In the genomic region with DNA sequence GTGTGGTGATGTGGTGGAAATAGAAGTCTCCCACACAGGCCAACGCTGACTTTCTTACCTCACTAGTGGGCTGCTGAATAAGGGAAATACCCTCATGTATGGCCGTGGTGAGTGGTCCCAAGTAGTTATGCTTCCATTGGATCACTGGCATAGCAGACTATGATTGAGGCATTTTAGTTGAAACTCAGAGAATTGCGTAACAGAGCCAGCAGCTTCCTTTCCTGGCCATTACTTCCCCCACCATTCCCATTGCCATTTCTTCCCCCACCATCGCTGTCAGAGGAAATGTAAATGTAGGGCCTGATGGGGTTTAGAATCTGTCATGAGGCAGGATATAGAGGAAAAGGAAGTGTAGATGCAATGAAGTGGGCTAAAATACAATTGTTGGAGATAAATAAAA, we compare ENCODE assay signal across 22 cellular contexts.
A peak's percentile ranks its signal among the peaks of the same experiment; 100 is the strongest.
DNase-seq lines count a peak whose midpoint lies in the region; ATAC-seq, FAIRE-seq and TF ChIP-seq lines count a peak whose summit lies in the region.
"Had no signal": no experiment of that assay in that cellular context is flagged by ENCODE, and none has a peak within 500 bp of the region (broad histone marks: within the 10 kb centered on the region; RNA-seq: fewer than 3 reads in every experiment).

No MANE protein-coding gene starts in this region.

- no peaks in the 10 kb centered on the region for H3K9me1 ChIP-seq in IMR-90 (ENCODE audit: insufficient read depth, low read length)

- dilution Hi-C loops in IMR-90 (cut with HindIII; ENCODE audit: low sequenced_read_pairs, unreplicated experiment) = no loop called here

- ATAC-seq in IMR-90 (ENCODE audit: low read depth) = no peak
- ATAC-seq: CD8-positive, alpha-beta T cell; GM12878 had no signal

- H3K9ac ChIP-seq in BLaER1 treated with 17β-estradiol and CSF1 and Interleukin-3, amounts not matched to agents 10 nM and 100 nM = no peak overlapping the region
- no peak overlapping the region for H3K9ac ChIP-seq in IMR-90 (ENCODE audit: low read depth, low read length)
- H3K9ac ChIP-seq in H1 (replicated peaks in 1 of 4; ENCODE audit: extremely low read depth in 1 of 4, low read depth in 3 of 4, low read length in 3 of 4) = no peak overlapping the region
- H3K9ac ChIP-seq: BLaER1 had no signal

- H4K20me1 ChIP-seq in BLaER1 treated with 17β-estradiol and CSF1 and Interleukin-3, amounts not matched to agents 10 nM and 100 nM = no peaks in the 10 kb centered on the region
- H4K20me1 ChIP-seq in IMR-90 (ENCODE audit: insufficient read depth, low read length) (no peaks in the 10 kb centered on the region), H1 (replicated peaks in 1 of 2; ENCODE audit: control insufficient read depth in 1 of 2, insufficient read depth in 2 of 2, low read length in 2 of 2) (no peaks in the 10 kb centered on the region)
- H4K20me1 ChIP-seq: BLaER1 had no signal

- H3K27ac ChIP-seq in BLaER1 treated with 17β-estradiol and CSF1 and Interleukin-3, amounts not matched to agents 10 nM and 100 nM = no peak overlapping the region
- H3K27ac ChIP-seq in IMR-90 (ENCODE audit: insufficient read depth, low read length) (no peak overlapping the region), H1 (ENCODE audit: low read depth, low read length) (no peak overlapping the region)
- H3K27ac ChIP-seq: BLaER1, C4-2B had no signal

- H4K8ac ChIP-seq in IMR-90 (ENCODE audit: low read depth in 2 of 2, low read length in 2 of 2) (no peak overlapping the region), H1 (ENCODE audit: extremely low read depth, insufficient read depth, low read length) (no peak overlapping the region)

- H2AK5ac ChIP-seq in IMR-90 (ENCODE audit: low read depth, low read length) (no peak overlapping the region), H1 (ENCODE audit: low read depth, low read length) (no peak overlapping the region)

- intact Hi-C loops in IMR-90 (cut with micrococcal nuclease) = no loop called here

- no TSS peak for BruUV-seq in IMR-90 (replicated peaks; lab: Mats Ljungman, UMichigan)

- no CpG with 5 or more reads among the region's 4 CpGs for WGBS in IMR-90 (ENCODE audit: extremely low coverage in 2 of 2, insufficient read length in 1 of 2), 2 experiments
- WGBS in H1 (ENCODE audit: extremely low coverage in 1 of 2, insufficient coverage in 1 of 2, insufficient read length in 1 of 2, insufficient replicate concordance in 2 of 2, low coverage in 1 of 2, low lambda C conversion rate in 2 of 2, missing lambda C conversion rate in 1 of 2), 2 experiments = 91% methylated on average over 4 of the region's 4 CpGs; no CpG with 5 or more reads in 1 of the 2 experiments

- POLR2A ChIA-PET in IMR-90 (lab: Charles Lee; ENCODE audit: unreplicated experiment) = no interaction called here
- POLR2A ChIA-PET in H1 (lab: Charles Lee; ENCODE audit: partially characterized antibody) = no interaction called here

- CTCF ChIA-PET in IMR-90 (lab: Yijun Ruan, JAX) = no interaction called here
- CTCF ChIA-PET in H1 (lab: Charles Lee; ENCODE audit: partially characterized antibody) = no interaction called here

- DNase-seq in SKM-1 treated with dmso at 0.1 percent for 144 hours (lab: John Stamatoyannopoulos, UW; ENCODE audit: unreplicated experiment) (peak; percentile 2), SKM-1 (lab: John Stamatoyannopoulos, UW; ENCODE audit: unreplicated experiment) (no peak), IMR-90 (no peak), H1 (ENCODE audit: low read depth in 1 of 2, low spot score in 2 of 2) (no peak), kidney glomerular epithelial cell (lab: John Stamatoyannopoulos, UW) (no peak)
- no peak for DNase-seq in activated T-cell treated with anti-CD3 and anti-CD28 coated beads, Interleukin-2, amount 50 U/mL, for 1 hour
- DNase-seq: 8988T; ACHN; BE2C; Caco-2; Calu3; CD4-positive, alpha-beta T cell; CD8-positive, alpha-beta T cell; DMS79 treated with DMSO at 0.1 percent for 48 hours had no signal

- no peaks in the 10 kb centered on the region for H3K79me1 ChIP-seq in IMR-90 (ENCODE audit: low read depth in 1 of 2, low read length in 2 of 2)
- no peaks in the 10 kb centered on the region for H3K79me1 ChIP-seq in H1 (ENCODE audit: low read depth, low read length)

- peak overlapping the region in 7 of 11 experiments; percentile 25 to 55 (median 45); a peak in 12 of 22 replicates for H3K4me2 ChIP-seq in BLaER1 treated with 17β-estradiol and CSF1 and Interleukin-3, amounts not matched to agents 10 nM and 100 nM
- no peak overlapping the region for H3K4me2 ChIP-seq in IMR-90 (ENCODE audit: low read depth, low read length)
- H3K4me2 ChIP-seq in H1 (ENCODE audit: insufficient read depth in 1 of 2, low read depth in 2 of 2, low read length in 2 of 2) = no peak overlapping the region
- H3K4me2 ChIP-seq: BLaER1 had no signal

- H3K23me2 ChIP-seq in H1 (ENCODE audit: low read depth, low read length) = no peaks in the 10 kb centered on the region

- TF ChIP-seq POLR2A in IMR-90 (IDR thresholded peaks at IDR 0.05; ENCODE audit: low read depth, low read length) (no peak), H1 (IDR thresholded peaks at IDR 0.05; ENCODE audit: control extremely low read depth in 1 of 2, low read depth in 2 of 2, low read length in 2 of 2) (no peak)

- H4K91ac ChIP-seq in IMR-90 (ENCODE audit: insufficient read depth, low read depth, low read length) (no peak overlapping the region), H1 (replicated peaks; ENCODE audit: insufficient read length, low read length) (no peak overlapping the region)

- H4K5ac ChIP-seq in IMR-90 (ENCODE audit: low read depth, low read length) (no peak overlapping the region), H1 (ENCODE audit: insufficient read length, low read depth, low read length) (no peak overlapping the region)

- H3K4ac ChIP-seq in IMR-90 (ENCODE audit: low read depth, low read length) = no peak overlapping the region
- H3K4ac ChIP-seq in H1 (replicated peaks; ENCODE audit: insufficient read length, low read depth, low read length) = no peak overlapping the region

- H2BK15ac ChIP-seq in IMR-90 (ENCODE audit: low read depth, low read length) (no peak overlapping the region), H1 (ENCODE audit: low read length) (no peak overlapping the region)

- H3K9me3 ChIP-seq in BLaER1 treated with 17β-estradiol and CSF1 and Interleukin-3, amounts not matched to agents 10 nM and 100 nM (replicated peaks in 1 of 11) = no peaks in the 10 kb centered on the region
- H3K9me3 ChIP-seq in IMR-90 (ENCODE audit: control insufficient read depth, insufficient read depth, low read length) (peaks cover 6% of the 10 kb centered on the region), H1 (ENCODE audit: insufficient read depth in 2 of 2, low read depth in 1 of 2, low read length in 1 of 2) (no peaks in the 10 kb centered on the region)
- H3K9me3 ChIP-seq: BE2C, BLaER1, Caco-2 had no signal

- peaks cover 0 to 10% (median 6%) of the 10 kb centered on the region in 10 experiments; a peak in 10 of 20 replicates for H3K4me1 ChIP-seq in BLaER1 treated with 17β-estradiol and CSF1 and Interleukin-3, amounts not matched to agents 10 nM and 100 nM
- no peaks in the 10 kb centered on the region for H3K4me1 ChIP-seq in IMR-90 (ENCODE audit: control insufficient read depth, insufficient read depth, low read length)
- no peaks in the 10 kb centered on the region for H3K4me1 ChIP-seq in H1 (replicated peaks in 1 of 4; ENCODE audit: control insufficient read depth in 3 of 4, insufficient read depth in 4 of 4, low read length in 3 of 4)
- H3K4me1 ChIP-seq: BE2C, BLaER1, Caco-2 had no signal

- TF ChIP-seq RAD21 in IMR-90 (IDR thresholded peaks at IDR 0.05; ENCODE audit: low read length) = no peak
- TF ChIP-seq RAD21 in H1 (IDR thresholded peaks at IDR 0.05 in 1 of 2, conservative IDR thresholded peaks at IDR 0.05 in 1 of 2; ENCODE audit: low read depth in 2 of 2, low read length in 2 of 2) = no peak

- no peak overlapping the region for H2AK9ac ChIP-seq in IMR-90 (replicated peaks; ENCODE audit: low read depth, low read length, poor library complexity)

- H3K14ac ChIP-seq in IMR-90 (replicated peaks; ENCODE audit: low read depth, low read length) (no peak overlapping the region), H1 (ENCODE audit: insufficient read length) (no peak overlapping the region)

- TF ChIP-seq CTCF in IMR-90 (conservative IDR thresholded peaks at IDR 0.05; ENCODE audit: low read depth, low read length) (no peak), H1 (IDR thresholded peaks at IDR 0.05; ENCODE audit: control extremely low read depth in 1 of 3, insufficient read depth in 1 of 3, low read depth in 1 of 3, low read length in 3 of 3) (no peak)

- H2AFZ ChIP-seq in IMR-90 (replicated peaks; ENCODE audit: low read length, poor library complexity) = no peak overlapping the region
- H2AFZ ChIP-seq in H1 (ENCODE audit: low read length) = no peak overlapping the region

- H2BK20ac ChIP-seq in IMR-90 (ENCODE audit: low read depth, low read length) (no peak overlapping the region), H1 (ENCODE audit: low read length) (no peak overlapping the region)

- no peak for TF ChIP-seq EP300 in H1 (IDR thresholded peaks at IDR 0.05; ENCODE audit: borderline replicate concordance in 1 of 2, low read depth in 2 of 2, low read length in 2 of 2)

- no peaks in the 10 kb centered on the region for H3K36me3 ChIP-seq in BLaER1 treated with 17β-estradiol and CSF1 and Interleukin-3, amounts not matched to agents 10 nM and 100 nM
- no peaks in the 10 kb centered on the region for H3K36me3 ChIP-seq in IMR-90 (ENCODE audit: control insufficient read depth, insufficient read depth, low read length)
- H3K36me3 ChIP-seq in H1 (ENCODE audit: control insufficient read depth in 2 of 4, insufficient read depth in 4 of 4, low read length in 3 of 4) = no peaks in the 10 kb centered on the region
- H3K36me3 ChIP-seq: BE2C, BLaER1 had no signal

- no peaks in the 10 kb centered on the region for H3K79me2 ChIP-seq in H1 (ENCODE audit: control insufficient read depth in 1 of 2, insufficient read depth in 2 of 2, low read length in 2 of 2)

- H2BK12ac ChIP-seq in H1 (ENCODE audit: low read depth, low read length) = no peak overlapping the region

- in situ Hi-C loops in IMR-90 (cut with MboI; ENCODE audit: low sequenced_read_pairs) = no loop called here

- H2BK5ac ChIP-seq in IMR-90 (ENCODE audit: low read depth, low read length, poor library complexity, severe bottlenecking) (no peak overlapping the region), H1 (ENCODE audit: low read depth, low read length) (no peak overlapping the region)

- H3K56ac ChIP-seq in IMR-90 (ENCODE audit: extremely low read depth, insufficient read depth, low read length) (no peak overlapping the region), H1 (replicated peaks; ENCODE audit: insufficient read length, low read depth, low read length) (no peak overlapping the region)

- H3K23ac ChIP-seq in IMR-90 (ENCODE audit: low read depth, low read length) = no peak overlapping the region
- no peak overlapping the region for H3K23ac ChIP-seq in H1 (ENCODE audit: insufficient read length)

- H3K4me3 ChIP-seq in BLaER1 treated with 17β-estradiol and CSF1 and Interleukin-3, amounts not matched to agents 10 nM and 100 nM = no peak overlapping the region
- H3K4me3 ChIP-seq in IMR-90 (ENCODE audit: insufficient read depth, low read depth, low read length) (no peak overlapping the region), H1 (ENCODE audit: extremely low read depth in 1 of 4, insufficient read depth in 2 of 4, low read depth in 3 of 4, low read length in 4 of 4) (no peak overlapping the region)
- H3K4me3 ChIP-seq: BLaER1, GM12878 had no signal

- H3K27me3 ChIP-seq in BLaER1 treated with 17β-estradiol and CSF1 and Interleukin-3, amounts not matched to agents 10 nM and 100 nM = no peaks in the 10 kb centered on the region
- H3K27me3 ChIP-seq in IMR-90 (ENCODE audit: control insufficient read depth, insufficient read depth, low read length) (no peaks in the 10 kb centered on the region), H1 (replicated peaks in 1 of 4; ENCODE audit: control insufficient read depth in 3 of 4, extremely low read depth in 1 of 4, insufficient read depth in 3 of 4, low read length in 3 of 4) (no peaks in the 10 kb centered on the region)
- H3K27me3 ChIP-seq: BE2C, BLaER1 had no signal

- no peak overlapping the region for H2BK120ac ChIP-seq in IMR-90 (ENCODE audit: low read depth, low read length)
- no peak overlapping the region for H2BK120ac ChIP-seq in H1 (replicated peaks; ENCODE audit: low read depth, low read length)

- no peak overlapping the region for H3K18ac ChIP-seq in IMR-90 (ENCODE audit: low read depth, low read length)
- H3K18ac ChIP-seq in H1 (ENCODE audit: extremely low read depth, low read length) = no peak overlapping the region

- no peak for FAIRE-seq in H1 (lab: Jason Lieb, UNC)
- FAIRE-seq: A204.1, D721Med, G401.6, GM12878, GM18507 had no signal

Comparison
In these comparisons a context has a peak if more than half of its experiments do, and no peak if none do; other contexts are left out.
1. H3K4me2 ChIP-seq: peak in BLaER1 treated with 17β-estradiol and CSF1 and Interleukin-3, amounts not matched to agents 10 nM and 100 nM (7 of 11); none in IMR-90 (single experiment) and H1 (0 of 2).